In the genomic region with DNA sequence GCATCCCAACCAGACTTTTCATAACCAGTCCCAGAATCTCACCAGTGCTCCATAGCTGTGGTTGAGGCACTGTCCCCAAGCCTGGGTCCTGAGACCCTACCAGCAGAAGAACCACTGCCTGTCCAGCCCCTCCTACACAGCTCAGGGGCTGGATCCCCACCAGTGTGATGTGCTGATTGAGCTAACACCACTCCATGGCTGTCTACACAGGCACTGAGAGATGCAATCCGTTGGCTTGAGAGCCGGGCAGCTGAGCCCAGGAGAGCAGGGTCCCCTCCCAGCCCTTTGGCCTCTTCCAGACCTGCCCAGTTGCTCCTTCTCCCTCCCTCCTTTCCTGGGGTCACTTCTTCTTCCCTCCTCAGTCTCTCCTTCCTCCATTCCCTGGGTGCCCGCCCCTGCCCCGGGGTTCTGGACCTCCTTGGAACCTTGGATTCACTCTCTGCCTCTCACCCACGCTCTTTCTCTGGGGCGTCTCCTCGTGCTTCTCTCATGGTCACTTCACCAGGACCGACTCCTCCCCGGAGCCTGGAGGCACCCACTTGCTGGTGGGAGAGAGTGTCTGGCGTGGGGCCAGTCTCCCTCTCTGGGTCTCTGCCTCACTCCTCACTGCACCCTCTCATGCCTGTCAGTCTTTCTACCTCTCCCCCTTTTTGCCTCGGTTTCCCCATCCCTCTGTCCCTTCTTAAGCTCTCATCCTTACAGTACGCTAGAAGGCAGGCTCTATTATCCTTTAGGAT, we compare ENCODE assay signal across 6 cellular contexts. TPM values are rescaled to one million over a fixed set of nuclear protein-coding genes. Genes with fewer than 3 reads are reported as not detected.
DNase-seq lines count a peak whose midpoint lies in the region; ATAC-seq and TF ChIP-seq lines count a peak whose summit lies in the region.

No MANE protein-coding gene starts in this region.

- peak overlapping the region; percentile 47 for H2AFZ ChIP-seq in Loucy (ENCODE audit: low read length)

- H3K79me2 ChIP-seq in Loucy (ENCODE audit: insufficient read depth, low read length), result peaks cover 23% of the 10 kb centered on the region

- ATAC-seq in HG03135 (IDR thresholded peaks at IDR 0.05; ENCODE audit: unreplicated experiment), result no peak

- H3K4me2 ChIP-seq in Loucy (ENCODE audit: low read depth, low read length, poor library complexity, severe bottlenecking), result peak overlapping the region; percentile 51

- peaks cover 7% of the 10 kb centered on the region for H3K36me3 Mint-ChIP-seq in progenitor cell of endocrine pancreas (ENCODE audit: insufficient read depth)

- H3K4me3 ChIP-seq in Loucy (ENCODE audit: low read length, poor library complexity, severe bottlenecking), result peak overlapping the region; percentile 48
- peak overlapping the region; percentile 17 to 100 (median 55) for H3K4me3 ChIP-seq in dorsolateral prefrontal cortex

- H3K4me1 ChIP-seq in Loucy (ENCODE audit: insufficient read depth, low read length, poor library complexity, severe bottlenecking), result peaks cover 18% of the 10 kb centered on the region

- no peaks in the 10 kb centered on the region for H3K9me3 Mint-ChIP-seq in progenitor cell of endocrine pancreas (ENCODE audit: low read depth)

- peaks cover 13% of the 10 kb centered on the region for H3K27me3 Mint-ChIP-seq in progenitor cell of endocrine pancreas

- peak overlapping the region in 58 of 59 donors; percentile 38 to 94 (median 82) for H3K27ac ChIP-seq in dorsolateral prefrontal cortex

- peaks cover 11% of the 10 kb centered on the region for H4K20me1 ChIP-seq in Loucy (ENCODE audit: insufficient read depth, low read length, poor library complexity, severe bottlenecking)

- H3K27me3 ChIP-seq in Loucy (ENCODE audit: insufficient read depth, low read length, poor library complexity, severe bottlenecking) (no peaks in the 10 kb centered on the region), dorsolateral prefrontal cortex (no peaks in the 10 kb centered on the region)

- TF ChIP-seq CTCF in Loucy (conservative IDR thresholded peaks at IDR 0.05; ENCODE audit: low read length), result no peak
- TF ChIP-seq CTCF in dorsolateral prefrontal cortex (IDR thresholded peaks at IDR 0.05 in 54 of 56, conservative IDR thresholded peaks at IDR 0.05 in 2 of 56; ENCODE audit: low read depth in 1 of 56, partially characterized antibody in 56 of 56), result no peak
- no peak for TF ChIP-seq CTCF in progenitor cell of endocrine pancreas (IDR thresholded peaks at IDR 0.05; ENCODE audit: unreplicated experiment)

- no peak overlapping the region for H3K9ac ChIP-seq in Loucy (ENCODE audit: low read depth, low read length, poor library complexity, severe bottlenecking)

- intact Hi-C loops in dorsolateral prefrontal cortex (cut with DNase I), result no loop called here

- DNase-seq in dorsolateral prefrontal cortex (peak in 3 of 10 donors; percentile 40 to 50 (median 49)), progenitor cell of endocrine pancreas (ENCODE audit: low spot score, unreplicated experiment) (no peak), MV-4-11 (lab: John Stamatoyannopoulos, UW) (no peak), hepatic stellate cell (ENCODE audit: low spot score) (no peak)

- no peaks in the 10 kb centered on the region for H3K9me3 ChIP-seq in Loucy (ENCODE audit: insufficient read depth, low read depth, low read length)

- H3F3A ChIP-seq in Loucy (ENCODE audit: low read depth), result no peaks in the 10 kb centered on the region

- no peaks in the 10 kb centered on the region for H3K36me3 ChIP-seq in Loucy (ENCODE audit: insufficient read depth, low read length)

- peaks cover 27% of the 10 kb centered on the region for H3K4me1 Mint-ChIP-seq in progenitor cell of endocrine pancreas (ENCODE audit: low read depth)

- H3K4me3 Mint-ChIP-seq in progenitor cell of endocrine pancreas (ENCODE audit: low read depth), result peak overlapping the region; percentile 61

- no peak overlapping the region for H3K27ac Mint-ChIP-seq in progenitor cell of endocrine pancreas

- no peaks in the 10 kb centered on the region for H3K9me2 ChIP-seq in Loucy (replicated peaks; ENCODE audit: low read depth, low read length)

RNA-seq across cellular contexts. Expression of a gene that starts 0.7 kb away (rescaled TPM):
- total RNA-seq in dorsolateral prefrontal cortex (100 to 1,000 TPM in 34 of 120 experiments, 10 to 100 TPM in 86; 71.5 to 120 (median 93.9) TPM), progenitor cell of endocrine pancreas (61.4 and 66.3 TPM in 2 replicates)

RNA-seq across cellular contexts. Expression of a gene that starts 25.3 kb away (rescaled TPM):
- total RNA-seq in dorsolateral prefrontal cortex, result over 10,000 TPM in 119 of 120 experiments, 1,000 to 10,000 TPM in 1; 7,808 to 28,438 (median 16,246) TPM
- 16,546 and 17,116 TPM in 2 replicates for total RNA-seq in progenitor cell of endocrine pancreas

RNA-seq across cellular contexts. Expression of a gene that starts 34.0 kb away (rescaled TPM):
- total RNA-seq in dorsolateral prefrontal cortex (100 to 1,000 TPM in 117 of 120 experiments, 10 to 100 TPM in 3; 97.2 to 228 (median 145) TPM), progenitor cell of endocrine pancreas (55.3 and 57.7 TPM in 2 replicates)

RNA-seq across cellular contexts. Expression of a gene that starts 46.1 kb away (rescaled TPM):
- total RNA-seq in dorsolateral prefrontal cortex (10 to 100 TPM; 22.6 to 74.8 (median 38.1) TPM), progenitor cell of endocrine pancreas (25.3 and 25.9 TPM in 2 replicates)

RNA-seq across cellular contexts. Expression of a gene that starts 48.2 kb away (rescaled TPM):
- total RNA-seq in dorsolateral prefrontal cortex (100 to 1,000 TPM in 1 of 120 experiments, 10 to 100 TPM in 119; 35.7 to 101 (median 59.6) TPM), progenitor cell of endocrine pancreas (62.5 and 65.0 TPM in 2 replicates)
